Comparison of ENCODE assay signal across 4 cellular contexts in genomic region chr12:114215766-114216165, GRCh38.
"Had no signal": no experiment of that assay in that cellular context is flagged by ENCODE, and none has a peak within 500 bp of the region (broad histone marks: within the 10 kb centered on the region; RNA-seq: fewer than 3 reads in every experiment).

No MANE protein-coding gene starts in this region.

- H3K4me2 ChIP-seq: GM23338 had no signal

- H2AFZ ChIP-seq: GM23338 had no signal

- H3K4me3 ChIP-seq: GM23338 had no signal

- DNase-seq: H9, HCEC 1CT, IMR-90 had no signal

- ATAC-seq: GM23338 had no signal
